ENCODE assay signal across 8 cellular contexts in genomic region chr12:49187184-49187583, GRCh38. TPM values are rescaled to one million over a fixed set of nuclear protein-coding genes. Genes with fewer than 3 reads are reported as not detected.
DNase-seq lines count a peak whose midpoint lies in the region; ATAC-seq, FAIRE-seq and TF ChIP-seq lines count a peak whose summit lies in the region.

No MANE protein-coding gene starts in this region.

- peak overlapping the region; percentile 38 for H3K4me3 Mint-ChIP-seq in WTC11

- peak; percentile 37 for FAIRE-seq in frontal cortex (lab: Jason Lieb, UNC)

- ATAC-seq in WTC11 (no peak), GM21825 (IDR thresholded peaks at IDR 0.05; ENCODE audit: unreplicated experiment) (no peak)

- no peaks in the 10 kb centered on the region for H3K79me2 ChIP-seq in KMS-11 (ENCODE audit: insufficient read depth, low read depth)

- H3K4me1 Mint-ChIP-seq in WTC11, result peaks cover 11% of the 10 kb centered on the region

- no peak overlapping the region for H3K27ac Mint-ChIP-seq in WTC11

- H2AFZ ChIP-seq in KMS-11 (ENCODE audit: low read depth), result no peak overlapping the region

- peak overlapping the region; percentile 97 for H3K4me2 ChIP-seq in KMS-11

- H3K4me3 ChIP-seq in AG10803 (ENCODE audit: low read length) (peak overlapping the region; percentile 91), KMS-11 (IDR thresholded peaks at IDR 0.05; ENCODE audit: insufficient read depth, low read depth, low read length) (no peak overlapping the region)

- peaks cover 18% of the 10 kb centered on the region for H3K36me3 Mint-ChIP-seq in WTC11

- TF ChIP-seq CTCF in AG10803 (conservative IDR thresholded peaks at IDR 0.05; ENCODE audit: low read length), result no peak
- no peak for TF ChIP-seq CTCF in KMS-11 (conservative IDR thresholded peaks at IDR 0.05; ENCODE audit: low read depth, low read length)
- TF ChIP-seq CTCF in WTC11 (IDR thresholded peaks at IDR 0.05), result no peak

- CTCF ChIA-PET in WTC11 (lab: Charles Lee), result interaction anchor here (2.3 kb wide), 1 partner anchor 48 kb away, joined by 5 read pairs; no protein-coding TSS in a partner anchor

- H3K27me3 ChIP-seq in KMS-11 (ENCODE audit: insufficient read depth, low read depth), result no peaks in the 10 kb centered on the region

- H3K27me3 Mint-ChIP-seq in WTC11 (ENCODE audit: low read depth), result no peaks in the 10 kb centered on the region

- H3K36me3 ChIP-seq in KMS-11 (ENCODE audit: insufficient read depth), result no peaks in the 10 kb centered on the region

- POLR2A ChIA-PET in WTC11 (lab: Charles Lee), result interaction anchor here (1.2 kb wide), 1 partner anchor 12 kb away, joined by 3 read pairs; no protein-coding TSS in a partner anchor

- no peaks in the 10 kb centered on the region for H3K9me3 Mint-ChIP-seq in WTC11

- DNase-seq in AG10803 (ENCODE audit: low read depth), result peak; percentile 72
- DNase-seq in WTC11 (ENCODE audit: low spot score), result no peak
- DNase-seq in frontal cortex (ENCODE audit: low spot score in 2 of 2), result peak; percentile 54 to 75
- peak in 53 of 56 donors; percentile 15 to 97 (median 85) for DNase-seq in nucleus accumbens (lab: John Stamatoyannopoulos, UW)
- DNase-seq in GM19240 (ENCODE audit: insufficient read length, low spot score), result no peak
- DNase-seq in islet precursor cell, result no peak

- H3K4me1 ChIP-seq in KMS-11 (ENCODE audit: low read depth, poor library complexity, severe bottlenecking), result peaks cover 24% of the 10 kb centered on the region

- no peak overlapping the region for H3K27ac ChIP-seq in KMS-11

- H3K9ac ChIP-seq in KMS-11, result no peak overlapping the region

- H4K20me1 ChIP-seq in KMS-11 (ENCODE audit: insufficient read depth), result no peaks in the 10 kb centered on the region

TF ChIP-seq in WTC11, 78 proteins besides CTCF, POLR2A, EP300 and RAD21 (continues in another document):
- no peak for TF ChIP-seq NFYB (CRISPR knock-in tag; conservative IDR thresholded peaks at IDR 0.05; ENCODE audit: low read depth)
- no peak for TF ChIP-seq PRDM15 (CRISPR knock-in tag; IDR thresholded peaks at IDR 0.05)
- no peak for TF ChIP-seq NFE2L1 (CRISPR knock-in tag; IDR thresholded peaks at IDR 0.05)
- no peak for TF ChIP-seq ZNF121 (CRISPR knock-in tag; IDR thresholded peaks at IDR 0.05)
- no peak for TF ChIP-seq PREB (CRISPR knock-in tag; IDR thresholded peaks at IDR 0.05; ENCODE audit: borderline replicate concordance)
- TF ChIP-seq ATF3 (CRISPR knock-in tag; conservative IDR thresholded peaks at IDR 0.05), result no peak
- TF ChIP-seq MAX (CRISPR knock-in tag; IDR thresholded peaks at IDR 0.05), result no peak
- TF ChIP-seq AR (CRISPR knock-in tag; IDR thresholded peaks at IDR 0.05), result no peak
- TF ChIP-seq E2F4 (CRISPR knock-in tag; IDR thresholded peaks at IDR 0.05; ENCODE audit: borderline replicate concordance, low read depth), result no peak
- TF ChIP-seq EMX1 (CRISPR knock-in tag; IDR thresholded peaks at IDR 0.05), result no peak
- TF ChIP-seq ZMAT4 (CRISPR knock-in tag; IDR thresholded peaks at IDR 0.05), result no peak
- no peak for TF ChIP-seq E2F5 (CRISPR knock-in tag; IDR thresholded peaks at IDR 0.05)

RNA-seq across cellular contexts. Expression of gene TUBA1A, which starts 1.7 kb away (rescaled TPM):
- total RNA-seq in WTC11 (2021), result 195 to 226 TPM (median 203 TPM) in 3 replicates
- total RNA-seq in frontal cortex, result 15,800 TPM

RNA-seq across cellular contexts. Expression of gene TUBA1B, which starts 56.0 kb away (rescaled TPM):
- 1,806 to 1,997 TPM (median 1,954 TPM) in 3 replicates for total RNA-seq in WTC11 (2021)
- 1,528 TPM for total RNA-seq in frontal cortex

Comparison
In these comparisons a context has a peak if more than half of its experiments do, and no peak if none do; other contexts are left out.
1. DNase-seq: peak in AG10803 (single experiment), frontal cortex (2 of 2) and nucleus accumbens (53 of 56); none in WTC11 (single experiment), GM19240 (single experiment) and islet precursor cell (single experiment).
2. RNA of gene TUBA1A, which starts 1.7 kb away (total RNA-seq): 15,800 TPM in frontal cortex (single experiment); 195 to 226 TPM in WTC11; every median in the first group is over 10 times any median in the second.